Comparison of ENCODE assay signal across 1 cellular context in the genomic region with DNA sequence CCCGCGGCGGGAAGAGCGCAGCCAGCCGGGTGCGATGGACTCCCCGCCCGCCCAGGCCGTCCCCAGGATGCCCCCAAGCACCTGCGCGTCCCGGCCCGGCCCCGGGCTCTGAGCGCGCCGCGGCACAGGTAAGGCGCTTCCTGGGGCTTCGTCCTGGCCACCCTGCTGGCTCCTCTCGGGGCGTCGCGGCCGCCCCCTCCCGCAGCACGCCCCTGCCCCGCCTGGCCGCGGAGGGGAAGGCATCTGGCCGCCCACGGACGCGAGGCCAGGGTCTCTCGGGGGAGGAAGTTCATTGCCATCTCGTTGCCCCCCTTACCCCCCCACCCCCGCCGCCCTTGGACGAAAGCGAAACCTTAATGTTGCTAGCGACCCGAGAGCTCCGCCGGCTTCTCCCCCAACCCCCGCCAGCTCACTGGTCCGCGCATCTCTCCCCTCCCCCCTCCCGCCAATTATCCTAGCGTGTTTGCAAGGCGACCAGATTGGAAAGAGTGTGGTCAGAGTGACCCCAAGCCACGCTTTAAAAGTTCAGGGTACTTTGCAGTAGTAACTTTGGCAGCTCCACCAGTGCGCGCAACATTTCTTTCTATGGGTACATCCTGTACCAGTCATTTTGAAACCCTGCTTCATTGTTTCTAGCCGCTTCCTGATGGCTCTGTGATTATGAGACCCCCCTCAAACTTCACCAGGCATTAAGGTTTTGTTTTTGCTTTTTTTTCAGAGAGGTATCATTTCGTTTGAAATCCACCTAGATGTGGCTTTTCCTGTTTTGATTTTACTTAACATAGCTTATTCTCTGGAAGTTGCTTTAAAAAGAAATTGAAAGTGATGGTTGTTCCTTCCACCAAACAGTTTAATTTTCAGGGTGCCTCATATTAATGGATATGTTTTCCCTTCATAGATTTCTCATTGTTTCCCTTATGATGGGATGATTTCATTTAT.
A peak's percentile ranks its signal among the peaks of the same experiment; 100 is the strongest.
TF ChIP-seq lines count a peak whose summit lies in the region.

No MANE protein-coding gene starts in this region.

TF ChIP-seq in GM12878, 131 proteins besides CTCF, POLR2A, EP300 and RAD21 (continued from another document):
- TF ChIP-seq, protein P1, sequence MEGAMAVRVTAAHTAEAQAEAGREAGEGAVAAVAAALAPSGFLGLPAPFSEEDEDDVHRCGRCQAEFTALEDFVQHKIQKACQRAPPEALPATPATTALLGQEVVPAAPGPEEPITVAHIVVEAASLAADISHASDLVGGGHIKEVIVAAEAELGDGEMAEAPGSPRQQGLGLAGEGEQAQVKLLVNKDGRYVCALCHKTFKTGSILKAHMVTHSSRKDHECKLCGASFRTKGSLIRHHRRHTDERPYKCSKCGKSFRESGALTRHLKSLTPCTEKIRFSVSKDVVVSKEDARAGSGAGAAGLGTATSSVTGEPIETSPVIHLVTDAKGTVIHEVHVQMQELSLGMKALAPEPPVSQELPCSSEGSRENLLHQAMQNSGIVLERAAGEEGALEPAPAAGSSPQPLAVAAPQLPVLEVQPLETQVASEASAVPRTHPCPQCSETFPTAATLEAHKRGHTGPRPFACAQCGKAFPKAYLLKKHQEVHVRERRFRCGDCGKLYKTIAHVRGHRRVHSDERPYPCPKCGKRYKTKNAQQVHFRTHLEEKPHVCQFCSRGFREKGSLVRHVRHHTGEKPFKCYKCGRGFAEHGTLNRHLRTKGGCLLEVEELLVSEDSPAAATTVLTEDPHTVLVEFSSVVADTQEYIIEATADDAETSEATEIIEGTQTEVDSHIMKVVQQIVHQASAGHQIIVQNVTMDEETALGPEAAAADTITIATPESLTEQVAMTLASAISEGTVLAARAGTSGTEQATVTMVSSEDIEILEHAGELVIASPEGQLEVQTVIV (IDR thresholded peaks at IDR 0.05; ENCODE audit: borderline replicate concordance, partially characterized antibody) = no peak
- TF ChIP-seq TAF1 (IDR thresholded peaks at IDR 0.05; ENCODE audit: borderline replicate concordance, low read depth, low read length) (no peak; the same call in 1 of the 2 replicates), ZNF207 (IDR thresholded peaks at IDR 0.05; ENCODE audit: borderline replicate concordance) (no peak), RELA (IDR thresholded peaks at IDR 0.05; ENCODE audit: borderline replicate concordance, partially characterized antibody) (no peak), NFXL1 (IDR thresholded peaks at IDR 0.05; ENCODE audit: borderline replicate concordance) (no peak; the same call in 1 of the 2 replicates), EZH2 (IDR thresholded peaks at IDR 0.05; ENCODE audit: borderline replicate concordance, control insufficient read depth, low read depth, low read length) (no peak), RBBP5 (conservative IDR thresholded peaks at IDR 0.05) (no peak), EED (IDR thresholded peaks at IDR 0.05; ENCODE audit: low read depth) (peak; percentile 52; the same call in 1 of the 2 replicates), HDAC6 (IDR thresholded peaks at IDR 0.05; ENCODE audit: unreplicated experiment) (no peak), ZNF24 (IDR thresholded peaks at IDR 0.05) (peak; percentile 13; the same call in 1 of the 2 replicates), ZBTB33 (IDR thresholded peaks at IDR 0.05) (no peak), CBX3 (IDR thresholded peaks at IDR 0.05; ENCODE audit: borderline replicate concordance, low read depth) (no peak), GABPA (IDR thresholded peaks at IDR 0.05; ENCODE audit: low read depth) (peak; percentile 44; the same call in 1 of the 2 replicates), SMAD1 (IDR thresholded peaks at IDR 0.05; ENCODE audit: low read depth, partially characterized antibody) (no peak), PKNOX1 (IDR thresholded peaks at IDR 0.05) (0 out of 2 replicates have a peak, but pooled peaks have one; percentile 19), SP1 (IDR thresholded peaks at IDR 0.05; ENCODE audit: low read depth, low read length) (no peak), STAT1 (conservative IDR thresholded peaks at IDR 0.05) (no peak)
- TF ChIP-seq, protein P2, sequence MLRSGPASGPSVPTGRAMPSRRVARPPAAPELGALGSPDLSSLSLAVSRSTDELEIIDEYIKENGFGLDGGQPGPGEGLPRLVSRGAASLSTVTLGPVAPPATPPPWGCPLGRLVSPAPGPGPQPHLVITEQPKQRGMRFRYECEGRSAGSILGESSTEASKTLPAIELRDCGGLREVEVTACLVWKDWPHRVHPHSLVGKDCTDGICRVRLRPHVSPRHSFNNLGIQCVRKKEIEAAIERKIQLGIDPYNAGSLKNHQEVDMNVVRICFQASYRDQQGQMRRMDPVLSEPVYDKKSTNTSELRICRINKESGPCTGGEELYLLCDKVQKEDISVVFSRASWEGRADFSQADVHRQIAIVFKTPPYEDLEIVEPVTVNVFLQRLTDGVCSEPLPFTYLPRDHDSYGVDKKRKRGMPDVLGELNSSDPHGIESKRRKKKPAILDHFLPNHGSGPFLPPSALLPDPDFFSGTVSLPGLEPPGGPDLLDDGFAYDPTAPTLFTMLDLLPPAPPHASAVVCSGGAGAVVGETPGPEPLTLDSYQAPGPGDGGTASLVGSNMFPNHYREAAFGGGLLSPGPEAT (IDR thresholded peaks at IDR 0.05; ENCODE audit: low read depth) = peak; percentile 44; the same call in 1 of the 2 replicates
- TF ChIP-seq, protein P3, sequence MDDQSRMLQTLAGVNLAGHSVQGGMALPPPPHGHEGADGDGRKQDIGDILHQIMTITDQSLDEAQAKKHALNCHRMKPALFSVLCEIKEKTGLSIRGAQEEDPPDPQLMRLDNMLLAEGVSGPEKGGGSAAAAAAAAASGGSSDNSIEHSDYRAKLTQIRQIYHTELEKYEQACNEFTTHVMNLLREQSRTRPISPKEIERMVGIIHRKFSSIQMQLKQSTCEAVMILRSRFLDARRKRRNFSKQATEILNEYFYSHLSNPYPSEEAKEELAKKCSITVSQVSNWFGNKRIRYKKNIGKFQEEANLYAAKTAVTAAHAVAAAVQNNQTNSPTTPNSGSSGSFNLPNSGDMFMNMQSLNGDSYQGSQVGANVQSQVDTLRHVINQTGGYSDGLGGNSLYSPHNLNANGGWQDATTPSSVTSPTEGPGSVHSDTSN (IDR thresholded peaks at IDR 0.05; ENCODE audit: insufficient replicate concordance, low read depth, low read length) = peak; percentile 7
- TF ChIP-seq, protein P4, sequence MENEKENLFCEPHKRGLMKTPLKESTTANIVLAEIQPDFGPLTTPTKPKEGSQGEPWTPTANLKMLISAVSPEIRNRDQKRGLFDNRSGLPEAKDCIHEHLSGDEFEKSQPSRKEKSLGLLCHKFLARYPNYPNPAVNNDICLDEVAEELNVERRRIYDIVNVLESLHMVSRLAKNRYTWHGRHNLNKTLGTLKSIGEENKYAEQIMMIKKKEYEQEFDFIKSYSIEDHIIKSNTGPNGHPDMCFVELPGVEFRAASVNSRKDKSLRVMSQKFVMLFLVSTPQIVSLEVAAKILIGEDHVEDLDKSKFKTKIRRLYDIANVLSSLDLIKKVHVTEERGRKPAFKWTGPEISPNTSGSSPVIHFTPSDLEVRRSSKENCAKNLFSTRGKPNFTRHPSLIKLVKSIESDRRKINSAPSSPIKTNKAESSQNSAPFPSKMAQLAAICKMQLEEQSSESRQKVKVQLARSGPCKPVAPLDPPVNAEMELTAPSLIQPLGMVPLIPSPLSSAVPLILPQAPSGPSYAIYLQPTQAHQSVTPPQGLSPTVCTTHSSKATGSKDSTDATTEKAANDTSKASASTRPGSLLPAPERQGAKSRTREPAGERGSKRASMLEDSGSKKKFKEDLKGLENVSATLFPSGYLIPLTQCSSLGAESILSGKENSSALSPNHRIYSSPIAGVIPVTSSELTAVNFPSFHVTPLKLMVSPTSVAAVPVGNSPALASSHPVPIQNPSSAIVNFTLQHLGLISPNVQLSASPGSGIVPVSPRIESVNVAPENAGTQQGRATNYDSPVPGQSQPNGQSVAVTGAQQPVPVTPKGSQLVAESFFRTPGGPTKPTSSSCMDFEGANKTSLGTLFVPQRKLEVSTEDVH (IDR thresholded peaks at IDR 0.05; ENCODE audit: low read depth, partially characterized antibody) = peak; percentile 27
